8 cellular contexts compared by ENCODE assay signal in genomic region chr9:95507456-95508241, GRCh38. TPM values are rescaled to one million over a fixed set of nuclear protein-coding genes. Genes with fewer than 3 reads are reported as not detected.
DNase-seq lines count a peak whose midpoint lies in the region; ATAC-seq and TF ChIP-seq lines count a peak whose summit lies in the region.

No MANE protein-coding gene starts in this region.

- CTCF ChIA-PET in naive thymus-derived CD4-positive, alpha-beta T cell (lab: Charles Lee): interaction anchor here (0.6 to 1.1 kb wide), 3 partner anchors 11 to 15 kb away, joined by 3 to 6 read pairs (median 5); no protein-coding TSS in a partner anchor

- POLR2A ChIA-PET in naive thymus-derived CD4-positive, alpha-beta T cell (lab: Charles Lee): interaction anchor here (1.0 to 2.1 kb wide), 3 partner anchors 10 to 15 kb away, joined by 5 to 13 read pairs (median 8); no protein-coding TSS in a partner anchor

- H3K9me3 Mint-ChIP-seq in activated T-cell treated with anti-CD3 and anti-CD28 coated beads, Interleukin-2, amount 50 U/mL, for 24 hours: no peaks in the 10 kb centered on the region
- H3K9me3 Mint-ChIP-seq in naive thymus-derived CD4-positive, alpha-beta T cell: peaks cover 0 to 8% (median 0%) of the 10 kb centered on the region in 11 donors

- H3K27me3 Mint-ChIP-seq in activated T-cell treated with anti-CD3 and anti-CD28 coated beads, Interleukin-2, amount 50 U/mL, for 24 hours: peaks cover 3% of the 10 kb centered on the region
- H3K27me3 Mint-ChIP-seq in naive thymus-derived CD4-positive, alpha-beta T cell: peaks cover 0 to 74% (median 3%) of the 10 kb centered on the region in 5 donors

- H3K27me3 ChIP-seq in esophagus muscularis mucosa (no peaks in the 10 kb centered on the region), vagina (no peaks in the 10 kb centered on the region)
- H3K27me3 ChIP-seq in naive thymus-derived CD4-positive, alpha-beta T cell (ENCODE audit: control insufficient read depth in 2 of 2, insufficient read depth in 2 of 2, low read length in 2 of 2): no peaks in the 10 kb centered on the region

- H3K27ac Mint-ChIP-seq in activated T-cell treated with anti-CD3 and anti-CD28 coated beads, Interleukin-2, amount 50 U/mL, for 24 hours: peak overlapping the region; percentile 72
- H3K27ac Mint-ChIP-seq in naive thymus-derived CD4-positive, alpha-beta T cell: peak overlapping the region; percentile 42 to 91 (median 83)

- H3K4me1 ChIP-seq in esophagus muscularis mucosa (peaks cover 38 to 47% (median 41%) of the 10 kb centered on the region in 4 donors), vagina (peaks cover 27% of the 10 kb centered on the region)
- H3K4me1 ChIP-seq in naive thymus-derived CD4-positive, alpha-beta T cell (ENCODE audit: control insufficient read depth in 2 of 2, insufficient read depth in 2 of 2, low read length in 2 of 2): peaks cover 11 to 16% of the 10 kb centered on the region in 2 donors

- TF ChIP-seq EP300 in esophagus muscularis mucosa (IDR thresholded peaks at IDR 0.05): no peak

- no peaks in the 10 kb centered on the region for H3K9me3 ChIP-seq in esophagus muscularis mucosa
- no peaks in the 10 kb centered on the region for H3K9me3 ChIP-seq in naive thymus-derived CD4-positive, alpha-beta T cell (ENCODE audit: control insufficient read depth in 2 of 3, low read length in 3 of 3)
- no peaks in the 10 kb centered on the region for H3K9me3 ChIP-seq in vagina

- WGBS in esophagus muscularis mucosa: under 1% methylated on average over 32 of the region's 37 CpGs

- ATAC-seq in naive thymus-derived CD4-positive, alpha-beta T cell: peak; percentile 33
- no peak for ATAC-seq in HG02938 (IDR thresholded peaks at IDR 0.05; ENCODE audit: unreplicated experiment)

- intact Hi-C loops in esophagus muscularis mucosa (cut with DNase I): no loop called here
- intact Hi-C loops in naive thymus-derived CD4-positive, alpha-beta T cell (cut with micrococcal nuclease): loop anchor here (1.0 to 10.0 kb wide), 14 partner anchors 9 to 1940 kb away; partner anchors contain the start of genes FANCC (in 1 of the 2), PTCH1 (in 1 of the 2) and ZNF367 (in 1 of the 2)
- intact Hi-C loops in vagina (cut with DNase I): loop anchor here (5.0 kb wide), 1 partner anchor 370 kb away; the partner anchor contains the start of gene ERCC6L2

- peak overlapping the region; percentile 80 to 94 (median 88) for H3K4me3 ChIP-seq in esophagus muscularis mucosa
- H3K4me3 ChIP-seq in naive thymus-derived CD4-positive, alpha-beta T cell (ENCODE audit: low read length): peak overlapping the region; percentile 95
- peak overlapping the region; percentile 76 to 87 for H3K4me3 ChIP-seq in vagina

- TF ChIP-seq CTCF in esophagus muscularis mucosa (IDR thresholded peaks at IDR 0.05) (no peak), vagina (IDR thresholded peaks at IDR 0.05) (no peak)

- H3K27ac ChIP-seq in esophagus muscularis mucosa (replicated peaks in 1 of 4): peak overlapping the region; percentile 87 to 94 (median 94)
- peak overlapping the region; percentile 54 for H3K27ac ChIP-seq in naive thymus-derived CD4-positive, alpha-beta T cell (ENCODE audit: low read depth, low read length)
- H3K27ac ChIP-seq in vagina: peak overlapping the region; percentile 93

- H3K36me3 ChIP-seq in esophagus muscularis mucosa (no peaks in the 10 kb centered on the region), vagina (no peaks in the 10 kb centered on the region)
- H3K36me3 ChIP-seq in naive thymus-derived CD4-positive, alpha-beta T cell (ENCODE audit: control insufficient read depth in 2 of 3, insufficient read depth in 3 of 3, low read length in 3 of 3): no peaks in the 10 kb centered on the region

- no peak for TF ChIP-seq POLR2A in esophagus muscularis mucosa (IDR thresholded peaks at IDR 0.05; ENCODE audit: low read depth)
- no peak for TF ChIP-seq POLR2A in vagina (IDR thresholded peaks at IDR 0.05)

- H3K4me1 Mint-ChIP-seq in activated T-cell treated with anti-CD3 and anti-CD28 coated beads, Interleukin-2, amount 50 U/mL, for 24 hours (ENCODE audit: low read depth): peaks cover 58% of the 10 kb centered on the region
- peaks cover 31 to 58% (median 53%) of the 10 kb centered on the region in 7 donors for H3K4me1 Mint-ChIP-seq in naive thymus-derived CD4-positive, alpha-beta T cell

- DNase-seq in NCI-H510A treated with DMSO at 0.1 percent for 48 hours (lab: John Stamatoyannopoulos, UW): peak; percentile 47
- DNase-seq in NCI-H510A (lab: John Stamatoyannopoulos, UW): no peak
- peak; percentile 38 to 76 for DNase-seq in NCI-H524 (lab: John Stamatoyannopoulos, UW)
- peak; percentile 68 for DNase-seq in activated T-cell treated with anti-CD3 and anti-CD28 coated beads, Interleukin-2, amount 50 U/mL, for 24 hours
- no peak for DNase-seq in esophagus muscularis mucosa (ENCODE audit: extremely low spot score)
- DNase-seq in naive thymus-derived CD4-positive, alpha-beta T cell: peak; percentile 28 to 71 (median 60)
- no peak for DNase-seq in vagina (ENCODE audit: extremely low spot score in 2 of 2)

- peak overlapping the region; percentile 83 for H3K4me3 Mint-ChIP-seq in activated T-cell treated with anti-CD3 and anti-CD28 coated beads, Interleukin-2, amount 50 U/mL, for 24 hours
- peak overlapping the region; percentile 89 to 100 (median 96) for H3K4me3 Mint-ChIP-seq in naive thymus-derived CD4-positive, alpha-beta T cell

- peaks cover 7% of the 10 kb centered on the region for H3K36me3 Mint-ChIP-seq in activated T-cell treated with anti-CD3 and anti-CD28 coated beads, Interleukin-2, amount 50 U/mL, for 24 hours (ENCODE audit: low read depth)
- peaks cover 0 to 4% (median 0%) of the 10 kb centered on the region in 5 donors for H3K36me3 Mint-ChIP-seq in naive thymus-derived CD4-positive, alpha-beta T cell

RNA-seq across cellular contexts. Expression of gene PTCH1, which starts 9.1 kb away (rescaled TPM):
- total RNA-seq in esophagus muscularis mucosa (10 to 100 TPM; 10.8 to 25.1 (median 16.9) TPM), vagina (14.2 TPM)
- total RNA-seq in naive thymus-derived CD4-positive, alpha-beta T cell: 10 to 100 TPM in 4 of 5 experiments, 1 to 10 TPM in 1; 5.7 to 28.9 (median 23.5) TPM
- 10 to 100 TPM in 1 of 2 donors, 1 to 10 TPM in 1; 9.7 to 10.2 TPM for polyA plus RNA-seq in naive thymus-derived CD4-positive, alpha-beta T cell

Comparison
In these comparisons a context has a peak if more than half of its experiments do, and no peak if none do; other contexts are left out.
1. DNase-seq: peak in NCI-H510A treated with DMSO at 0.1 percent for 48 hours (single experiment), NCI-H524 (2 of 2), activated T-cell treated with anti-CD3 and anti-CD28 coated beads, Interleukin-2, amount 50 U/mL, for 24 hours (single experiment) and naive thymus-derived CD4-positive, alpha-beta T cell (9 of 9); none in NCI-H510A (single experiment), esophagus muscularis mucosa (single experiment) and vagina (0 of 2).
2. Peak in every context shown above with its lines, with median percentiles within 50 percentile points of each other: H3K27ac ChIP-seq and H3K4me3 ChIP-seq.